In the genomic region with DNA sequence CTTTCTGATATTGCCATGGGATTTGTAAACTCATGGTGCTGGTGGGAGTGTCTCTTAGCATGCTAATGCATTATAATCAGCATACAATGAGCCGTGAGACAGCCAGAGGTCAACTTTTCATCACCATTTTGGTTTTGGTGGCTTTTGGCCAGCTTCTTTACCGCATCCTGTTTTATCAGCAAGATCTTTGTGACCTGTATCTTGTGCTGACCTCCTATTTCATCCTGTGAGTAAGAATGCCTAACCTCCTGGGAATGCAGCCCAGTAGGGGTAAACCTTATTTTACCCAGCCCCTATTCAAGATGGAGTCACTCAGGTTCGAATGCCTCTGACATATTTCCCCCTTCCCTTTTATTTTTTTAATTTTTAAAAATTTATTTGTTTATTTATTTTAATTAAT, we compare ENCODE assay signal across 2 cellular contexts.
TF ChIP-seq lines count a peak whose summit lies in the region.

No MANE protein-coding gene starts in this region.

TF ChIP-seq in HCT116, 20 proteins besides CTCF, POLR2A, EP300 and RAD21 (continued from another document):
- TF ChIP-seq REST (IDR thresholded peaks at IDR 0.05; ENCODE audit: low read depth): no peak
- 0 out of 2 replicates have a peak, but pooled peaks have one; percentile 36 for TF ChIP-seq SIN3A (IDR thresholded peaks at IDR 0.05; ENCODE audit: low read depth)
- no peak for TF ChIP-seq EGR1 (IDR thresholded peaks at IDR 0.05; ENCODE audit: low read depth)

TF ChIP-seq in K562, 482 proteins besides CTCF, POLR2A, EP300 and RAD21 (continued from another document and continues in another):
- TF ChIP-seq, protein P1, sequence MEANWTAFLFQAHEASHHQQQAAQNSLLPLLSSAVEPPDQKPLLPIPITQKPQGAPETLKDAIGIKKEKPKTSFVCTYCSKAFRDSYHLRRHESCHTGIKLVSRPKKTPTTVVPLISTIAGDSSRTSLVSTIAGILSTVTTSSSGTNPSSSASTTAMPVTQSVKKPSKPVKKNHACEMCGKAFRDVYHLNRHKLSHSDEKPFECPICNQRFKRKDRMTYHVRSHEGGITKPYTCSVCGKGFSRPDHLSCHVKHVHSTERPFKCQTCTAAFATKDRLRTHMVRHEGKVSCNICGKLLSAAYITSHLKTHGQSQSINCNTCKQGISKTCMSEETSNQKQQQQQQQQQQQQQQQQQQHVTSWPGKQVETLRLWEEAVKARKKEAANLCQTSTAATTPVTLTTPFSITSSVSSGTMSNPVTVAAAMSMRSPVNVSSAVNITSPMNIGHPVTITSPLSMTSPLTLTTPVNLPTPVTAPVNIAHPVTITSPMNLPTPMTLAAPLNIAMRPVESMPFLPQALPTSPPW (CRISPR knock-in tag; IDR thresholded peaks at IDR 0.05): 0 out of 2 replicates have a peak, but pooled peaks have one; percentile 11
- TF ChIP-seq SREBF1 (IDR thresholded peaks at IDR 0.05; ENCODE audit: borderline replicate concordance, low read depth, low read length): no peak
- no peak for TF ChIP-seq KAT8 (IDR thresholded peaks at IDR 0.05; ENCODE audit: low read depth)
- no peak for TF ChIP-seq FOXA3 (CRISPR knock-in tag; conservative IDR thresholded peaks at IDR 0.05 in 1 of 2, IDR thresholded peaks at IDR 0.05 in 1 of 2)
- TF ChIP-seq, protein P2, sequence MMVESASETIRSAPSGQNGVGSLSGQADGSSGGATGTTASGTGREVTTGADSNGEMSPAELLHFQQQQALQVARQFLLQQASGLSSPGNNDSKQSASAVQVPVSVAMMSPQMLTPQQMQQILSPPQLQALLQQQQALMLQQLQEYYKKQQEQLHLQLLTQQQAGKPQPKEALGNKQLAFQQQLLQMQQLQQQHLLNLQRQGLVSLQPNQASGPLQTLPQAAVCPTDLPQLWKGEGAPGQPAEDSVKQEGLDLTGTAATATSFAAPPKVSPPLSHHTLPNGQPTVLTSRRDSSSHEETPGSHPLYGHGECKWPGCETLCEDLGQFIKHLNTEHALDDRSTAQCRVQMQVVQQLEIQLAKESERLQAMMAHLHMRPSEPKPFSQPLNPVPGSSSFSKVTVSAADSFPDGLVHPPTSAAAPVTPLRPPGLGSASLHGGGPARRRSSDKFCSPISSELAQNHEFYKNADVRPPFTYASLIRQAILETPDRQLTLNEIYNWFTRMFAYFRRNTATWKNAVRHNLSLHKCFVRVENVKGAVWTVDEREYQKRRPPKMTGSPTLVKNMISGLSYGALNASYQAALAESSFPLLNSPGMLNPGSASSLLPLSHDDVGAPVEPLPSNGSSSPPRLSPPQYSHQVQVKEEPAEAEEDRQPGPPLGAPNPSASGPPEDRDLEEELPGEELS (CRISPR knock-in tag; IDR thresholded peaks at IDR 0.05; ENCODE audit: borderline replicate concordance): no peak
- TF ChIP-seq, protein P3, sequence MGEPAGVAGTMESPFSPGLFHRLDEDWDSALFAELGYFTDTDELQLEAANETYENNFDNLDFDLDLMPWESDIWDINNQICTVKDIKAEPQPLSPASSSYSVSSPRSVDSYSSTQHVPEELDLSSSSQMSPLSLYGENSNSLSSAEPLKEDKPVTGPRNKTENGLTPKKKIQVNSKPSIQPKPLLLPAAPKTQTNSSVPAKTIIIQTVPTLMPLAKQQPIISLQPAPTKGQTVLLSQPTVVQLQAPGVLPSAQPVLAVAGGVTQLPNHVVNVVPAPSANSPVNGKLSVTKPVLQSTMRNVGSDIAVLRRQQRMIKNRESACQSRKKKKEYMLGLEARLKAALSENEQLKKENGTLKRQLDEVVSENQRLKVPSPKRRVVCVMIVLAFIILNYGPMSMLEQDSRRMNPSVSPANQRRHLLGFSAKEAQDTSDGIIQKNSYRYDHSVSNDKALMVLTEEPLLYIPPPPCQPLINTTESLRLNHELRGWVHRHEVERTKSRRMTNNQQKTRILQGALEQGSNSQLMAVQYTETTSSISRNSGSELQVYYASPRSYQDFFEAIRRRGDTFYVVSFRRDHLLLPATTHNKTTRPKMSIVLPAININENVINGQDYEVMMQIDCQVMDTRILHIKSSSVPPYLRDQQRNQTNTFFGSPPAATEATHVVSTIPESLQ (CRISPR knock-in tag; IDR thresholded peaks at IDR 0.05): no peak
- no peak for TF ChIP-seq NONO (IDR thresholded peaks at IDR 0.05; ENCODE audit: low read depth in 2 of 2, low read length in 1 of 2)
- no peak for TF ChIP-seq ZNF586 (CRISPR knock-in tag; conservative IDR thresholded peaks at IDR 0.05)
- TF ChIP-seq, protein P4, sequence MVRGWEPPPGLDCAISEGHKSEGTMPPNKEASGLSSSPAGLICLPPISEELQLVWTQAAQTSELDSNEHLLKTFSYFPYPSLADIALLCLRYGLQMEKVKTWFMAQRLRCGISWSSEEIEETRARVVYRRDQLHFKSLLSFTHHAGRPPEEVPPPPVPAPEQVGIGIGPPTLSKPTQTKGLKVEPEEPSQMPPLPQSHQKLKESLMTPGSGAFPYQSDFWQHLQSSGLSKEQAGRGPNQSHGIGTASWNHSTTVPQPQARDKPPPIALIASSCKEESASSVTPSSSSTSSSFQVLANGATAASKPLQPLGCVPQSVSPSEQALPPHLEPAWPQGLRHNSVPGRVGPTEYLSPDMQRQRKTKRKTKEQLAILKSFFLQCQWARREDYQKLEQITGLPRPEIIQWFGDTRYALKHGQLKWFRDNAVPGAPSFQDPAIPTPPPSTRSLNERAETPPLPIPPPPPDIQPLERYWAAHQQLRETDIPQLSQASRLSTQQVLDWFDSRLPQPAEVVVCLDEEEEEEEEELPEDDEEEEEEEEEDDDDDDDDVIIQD (CRISPR knock-in tag; IDR thresholded peaks at IDR 0.05): no peak
- no peak for TF ChIP-seq JUN (IDR thresholded peaks at IDR 0.05; ENCODE audit: borderline replicate concordance, low read depth, low read length)
- TF ChIP-seq JUN (CRISPR knock-in tag; IDR thresholded peaks at IDR 0.05; ENCODE audit: borderline replicate concordance): no peak
- no peak for TF ChIP-seq RBM22 (IDR thresholded peaks at IDR 0.05; ENCODE audit: low read depth, low read length, poor library complexity, severe bottlenecking)
- no peak for TF ChIP-seq E2F6 (IDR thresholded peaks at IDR 0.05; ENCODE audit: borderline replicate concordance in 1 of 2, extremely low read depth in 1 of 2, insufficient read depth in 1 of 2, insufficient read length in 1 of 2, low read depth in 1 of 2, low read length in 1 of 2, poor library complexity in 1 of 2, severe bottlenecking in 1 of 2)
- no peak for TF ChIP-seq PHB2 (IDR thresholded peaks at IDR 0.05; ENCODE audit: low read depth)
- TF ChIP-seq MCM7 (IDR thresholded peaks at IDR 0.05): no peak
- no peak for TF ChIP-seq TCFL5 (CRISPR knock-in tag; conservative IDR thresholded peaks at IDR 0.05)
- no peak for TF ChIP-seq ZNF174 (CRISPR knock-in tag; IDR thresholded peaks at IDR 0.05)
- TF ChIP-seq, protein P5, sequence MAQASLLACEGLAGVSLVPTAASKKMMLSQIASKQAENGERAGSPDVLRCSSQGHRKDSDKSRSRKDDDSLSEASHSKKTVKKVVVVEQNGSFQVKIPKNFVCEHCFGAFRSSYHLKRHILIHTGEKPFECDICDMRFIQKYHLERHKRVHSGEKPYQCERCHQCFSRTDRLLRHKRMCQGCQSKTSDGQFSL (CRISPR knock-in tag; IDR thresholded peaks at IDR 0.05): no peak
- TF ChIP-seq, protein P5 (tag; IDR thresholded peaks at IDR 0.05): 0 out of 4 replicates have a peak, but pooled peaks of 1 of the 2 experiments have one; percentile 52
- no peak for TF ChIP-seq MAFF (IDR thresholded peaks at IDR 0.05; ENCODE audit: low read length)
- TF ChIP-seq, protein P6, sequence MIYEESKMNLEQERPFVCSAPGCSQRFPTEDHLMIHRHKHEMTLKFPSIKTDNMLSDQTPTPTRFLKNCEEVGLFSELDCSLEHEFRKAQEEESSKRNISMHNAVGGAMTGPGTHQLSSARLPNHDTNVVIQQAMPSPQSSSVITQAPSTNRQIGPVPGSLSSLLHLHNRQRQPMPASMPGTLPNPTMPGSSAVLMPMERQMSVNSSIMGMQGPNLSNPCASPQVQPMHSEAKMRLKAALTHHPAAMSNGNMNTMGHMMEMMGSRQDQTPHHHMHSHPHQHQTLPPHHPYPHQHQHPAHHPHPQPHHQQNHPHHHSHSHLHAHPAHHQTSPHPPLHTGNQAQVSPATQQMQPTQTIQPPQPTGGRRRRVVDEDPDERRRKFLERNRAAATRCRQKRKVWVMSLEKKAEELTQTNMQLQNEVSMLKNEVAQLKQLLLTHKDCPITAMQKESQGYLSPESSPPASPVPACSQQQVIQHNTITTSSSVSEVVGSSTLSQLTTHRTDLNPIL (CRISPR knock-in tag; IDR thresholded peaks at IDR 0.05): no peak
- 0 out of 2 replicates have a peak, but pooled peaks have one; percentile 57 for TF ChIP-seq ZNF584 (CRISPR knock-in tag; IDR thresholded peaks at IDR 0.05; ENCODE audit: low read depth)
- 0 out of 2 replicates have a peak, but pooled peaks have one; percentile 25 for TF ChIP-seq ILK (tag; IDR thresholded peaks at IDR 0.05; ENCODE audit: borderline replicate concordance, low read depth)
- TF ChIP-seq MTA2 (IDR thresholded peaks at IDR 0.05; ENCODE audit: low read depth): no peak
- TF ChIP-seq HEY1 (CRISPR knock-in tag; IDR thresholded peaks at IDR 0.05; ENCODE audit: borderline replicate concordance): no peak
- no peak for TF ChIP-seq RBM17 (IDR thresholded peaks at IDR 0.05; ENCODE audit: borderline replicate concordance, low read depth, low read length)
- TF ChIP-seq KLF10 (CRISPR knock-in tag; IDR thresholded peaks at IDR 0.05): no peak
- TF ChIP-seq, protein P7, sequence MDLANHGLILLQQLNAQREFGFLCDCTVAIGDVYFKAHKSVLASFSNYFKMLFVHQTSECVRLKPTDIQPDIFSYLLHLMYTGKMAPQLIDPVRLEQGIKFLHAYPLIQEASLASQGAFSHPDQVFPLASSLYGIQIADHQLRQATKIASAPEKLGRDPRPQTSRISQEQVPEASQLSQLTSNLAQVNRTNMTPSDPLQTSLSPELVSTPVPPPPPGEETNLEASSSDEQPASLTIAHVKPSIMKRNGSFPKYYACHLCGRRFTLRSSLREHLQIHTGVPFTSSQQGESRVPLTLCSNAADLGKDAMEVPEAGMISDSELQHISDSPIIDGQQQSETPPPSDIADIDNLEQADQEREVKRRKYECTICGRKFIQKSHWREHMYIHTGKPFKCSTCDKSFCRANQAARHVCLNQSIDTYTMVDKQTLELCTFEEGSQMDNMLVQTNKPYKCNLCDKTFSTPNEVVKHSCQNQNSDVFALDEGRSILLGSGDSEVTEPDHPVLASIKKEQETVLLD (IDR thresholded peaks at IDR 0.05): no peak
- TF ChIP-seq SP2 (IDR thresholded peaks at IDR 0.05; ENCODE audit: extremely low read depth, low read depth, low read length, poor library complexity, severe bottlenecking): no peak
- no peak for TF ChIP-seq PTBP1 (IDR thresholded peaks at IDR 0.05; ENCODE audit: low read depth, low read length)
- no peak for TF ChIP-seq ERF (CRISPR knock-in tag; IDR thresholded peaks at IDR 0.05)
- TF ChIP-seq ZNF41 (CRISPR knock-in tag; conservative IDR thresholded peaks at IDR 0.05): no peak
- no peak for TF ChIP-seq GTF2E2 (tag; IDR thresholded peaks at IDR 0.05)
- no peak for TF ChIP-seq MBD2 (IDR thresholded peaks at IDR 0.05; ENCODE audit: borderline replicate concordance, low read depth)
- TF ChIP-seq C11orf30 (IDR thresholded peaks at IDR 0.05; ENCODE audit: low read depth): no peak
- TF ChIP-seq ZC3H11A (IDR thresholded peaks at IDR 0.05; ENCODE audit: low read depth, low read length): no peak
- TF ChIP-seq CTCFL (IDR thresholded peaks at IDR 0.05; ENCODE audit: borderline replicate concordance, insufficient read depth, low read depth, low read length, poor library complexity, severe bottlenecking): no peak
- no peak for TF ChIP-seq ZBTB34 (CRISPR knock-in tag; IDR thresholded peaks at IDR 0.05)
- TF ChIP-seq, protein P8, sequence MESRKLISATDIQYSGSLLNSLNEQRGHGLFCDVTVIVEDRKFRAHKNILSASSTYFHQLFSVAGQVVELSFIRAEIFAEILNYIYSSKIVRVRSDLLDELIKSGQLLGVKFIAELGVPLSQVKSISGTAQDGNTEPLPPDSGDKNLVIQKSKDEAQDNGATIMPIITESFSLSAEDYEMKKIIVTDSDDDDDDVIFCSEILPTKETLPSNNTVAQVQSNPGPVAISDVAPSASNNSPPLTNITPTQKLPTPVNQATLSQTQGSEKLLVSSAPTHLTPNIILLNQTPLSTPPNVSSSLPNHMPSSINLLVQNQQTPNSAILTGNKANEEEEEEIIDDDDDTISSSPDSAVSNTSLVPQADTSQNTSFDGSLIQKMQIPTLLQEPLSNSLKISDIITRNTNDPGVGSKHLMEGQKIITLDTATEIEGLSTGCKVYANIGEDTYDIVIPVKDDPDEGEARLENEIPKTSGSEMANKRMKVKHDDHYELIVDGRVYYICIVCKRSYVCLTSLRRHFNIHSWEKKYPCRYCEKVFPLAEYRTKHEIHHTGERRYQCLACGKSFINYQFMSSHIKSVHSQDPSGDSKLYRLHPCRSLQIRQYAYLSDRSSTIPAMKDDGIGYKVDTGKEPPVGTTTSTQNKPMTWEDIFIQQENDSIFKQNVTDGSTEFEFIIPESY (CRISPR knock-in tag; IDR thresholded peaks at IDR 0.05): no peak
- no peak for TF ChIP-seq RBM34 (IDR thresholded peaks at IDR 0.05; ENCODE audit: borderline replicate concordance, insufficient read depth, low read length)
- TF ChIP-seq CEBPB (tag; IDR thresholded peaks at IDR 0.05): no peak
- TF ChIP-seq ZNF239 (CRISPR knock-in tag; IDR thresholded peaks at IDR 0.05): peak; percentile 70
